ENCODE assay signal across 15 cellular contexts in the genomic region with DNA sequence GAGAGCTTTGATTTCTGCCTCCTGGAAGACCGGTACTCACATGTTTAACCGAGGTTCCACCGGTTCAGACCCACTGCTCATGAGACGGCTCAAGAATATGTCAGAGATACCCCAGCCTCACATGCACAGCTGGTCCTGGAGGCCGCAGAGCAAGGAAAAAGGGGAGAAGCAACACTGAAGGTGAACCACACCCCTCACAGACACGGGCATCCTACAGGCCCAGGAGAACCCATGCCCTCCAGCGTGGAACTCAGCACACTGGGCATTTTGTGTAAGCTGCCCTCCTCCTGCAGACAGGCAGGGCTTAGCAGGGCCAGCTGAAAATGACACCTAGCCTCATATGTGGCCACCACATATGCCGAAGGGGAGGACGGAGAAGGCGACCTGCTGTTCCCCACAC. TPM values are rescaled to one million over a fixed set of nuclear protein-coding genes. Genes with fewer than 3 reads are reported as not detected.
A peak's percentile ranks its signal among the peaks of the same experiment; 100 is the strongest.
DNase-seq lines count a peak whose midpoint lies in the region; ATAC-seq, FAIRE-seq and TF ChIP-seq lines count a peak whose summit lies in the region.
"Had no signal": no experiment of that assay in that cellular context is flagged by ENCODE, and none has a peak within 500 bp of the region (broad histone marks: within the 10 kb centered on the region; RNA-seq: fewer than 3 reads in every experiment).

No MANE protein-coding gene starts in this region.

- TF ChIP-seq CTCF in CD4-positive, alpha-beta T cell (IDR thresholded peaks at IDR 0.05) = no peak
- TF ChIP-seq CTCF in natural killer cell (IDR thresholded peaks at IDR 0.05) (no peak), GM13977 (IDR thresholded peaks at IDR 0.05; ENCODE audit: extremely low read depth, insufficient read depth, missing control alignments) (no peak), breast epithelium (IDR thresholded peaks at IDR 0.05) (no peak)

- no peaks in the 10 kb centered on the region for H3K36me3 ChIP-seq in breast epithelium
- H3K36me3 ChIP-seq: lower lobe of right lung had no signal

- TF ChIP-seq POLR2A in GM12891 (IDR thresholded peaks at IDR 0.05; ENCODE audit: low read depth, low read length) (no peak), breast epithelium (IDR thresholded peaks at IDR 0.05) (no peak)

- in situ Hi-C loops in GM13977 (cut with MboI; ENCODE audit: low pct_unique_long_range_greater_than_20kb, low sequenced_read_pairs, unreplicated experiment) = no loop called here

- peak overlapping the region; percentile 71 for H3K4me3 Mint-ChIP-seq in CD4-positive, alpha-beta T cell
- H3K4me3 Mint-ChIP-seq in activated naive CD8-positive, alpha-beta T cell treated with anti-CD3 and anti-CD28 coated beads, Interleukin-2, amount 50 U/mL, for 24 hours = peak overlapping the region; percentile 58
- H3K4me3 Mint-ChIP-seq in natural killer cell = peak overlapping the region; percentile 2

- no peaks in the 10 kb centered on the region for H3K4me1 ChIP-seq in breast epithelium

- H3K27ac Mint-ChIP-seq in CD4-positive, alpha-beta T cell = peak overlapping the region; percentile 96
- H3K27ac Mint-ChIP-seq in activated naive CD8-positive, alpha-beta T cell treated with anti-CD3 and anti-CD28 coated beads, Interleukin-2, amount 50 U/mL, for 24 hours = peak overlapping the region; percentile 99
- peak overlapping the region in 1 of 2 donors; percentile 16 for H3K27ac Mint-ChIP-seq in natural killer cell

- no peaks in the 10 kb centered on the region for H3K9me3 Mint-ChIP-seq in CD4-positive, alpha-beta T cell
- H3K9me3 Mint-ChIP-seq in activated naive CD8-positive, alpha-beta T cell treated with anti-CD3 and anti-CD28 coated beads, Interleukin-2, amount 50 U/mL, for 24 hours = no peaks in the 10 kb centered on the region
- no peaks in the 10 kb centered on the region for H3K9me3 Mint-ChIP-seq in natural killer cell

- no peak for ATAC-seq in CD4-positive, alpha-beta T cell (ENCODE audit: poor library complexity)
- ATAC-seq in activated naive CD8-positive, alpha-beta T cell treated with anti-CD3 and anti-CD28 coated beads, Interleukin-2, amount 50 U/mL, for 24 hours = no peak
- ATAC-seq in natural killer cell = no peak

- no peak overlapping the region for H3K4me3 ChIP-seq in breast epithelium
- H3K4me3 ChIP-seq: heart right ventricle, lower lobe of right lung had no signal

- peak overlapping the region; percentile 50 for H3K27ac ChIP-seq in CD4-positive, alpha-beta T cell (ENCODE audit: low read depth, low read length)
- no peak overlapping the region for H3K27ac ChIP-seq in breast epithelium
- H3K27ac ChIP-seq: heart right ventricle, lower lobe of right lung had no signal

- no peaks in the 10 kb centered on the region for H3K9me3 ChIP-seq in CD4-positive, alpha-beta T cell (ENCODE audit: control insufficient read depth, low read length)
- no peaks in the 10 kb centered on the region for H3K9me3 ChIP-seq in breast epithelium
- H3K9me3 ChIP-seq: heart right ventricle, lower lobe of right lung had no signal

- H3K27me3 ChIP-seq in CD4-positive, alpha-beta T cell (ENCODE audit: control insufficient read depth, insufficient read depth, low read length) = no peaks in the 10 kb centered on the region
- H3K27me3 ChIP-seq in breast epithelium = no peaks in the 10 kb centered on the region
- H3K27me3 ChIP-seq: heart right ventricle had no signal

- H3K27me3 Mint-ChIP-seq in CD4-positive, alpha-beta T cell = no peaks in the 10 kb centered on the region
- peaks cover 2% of the 10 kb centered on the region for H3K27me3 Mint-ChIP-seq in activated naive CD8-positive, alpha-beta T cell treated with anti-CD3 and anti-CD28 coated beads, Interleukin-2, amount 50 U/mL, for 24 hours
- no peaks in the 10 kb centered on the region for H3K27me3 Mint-ChIP-seq in natural killer cell (ENCODE audit: low read depth in 2 of 2)

- CTCF ChIA-PET in CD4-positive, alpha-beta T cell (lab: Charles Lee) = interaction anchor here (1.4 to 2.4 kb wide), 3 partner anchors 9 to 88 kb away, joined by 3 to 6 read pairs (median 6); no protein-coding TSS in a partner anchor

- peaks cover 97% of the 10 kb centered on the region for H3K4me1 Mint-ChIP-seq in CD4-positive, alpha-beta T cell (ENCODE audit: low read depth)
- H3K4me1 Mint-ChIP-seq in activated naive CD8-positive, alpha-beta T cell treated with anti-CD3 and anti-CD28 coated beads, Interleukin-2, amount 50 U/mL, for 24 hours = peaks cover 99% of the 10 kb centered on the region
- H3K4me1 Mint-ChIP-seq in natural killer cell = peaks cover 81 to 84% of the 10 kb centered on the region in 2 donors

- H3K36me3 Mint-ChIP-seq in CD4-positive, alpha-beta T cell (ENCODE audit: low read depth) = peaks cover 79% of the 10 kb centered on the region
- peaks cover 67% of the 10 kb centered on the region for H3K36me3 Mint-ChIP-seq in activated naive CD8-positive, alpha-beta T cell treated with anti-CD3 and anti-CD28 coated beads, Interleukin-2, amount 50 U/mL, for 24 hours (ENCODE audit: low read depth)
- no peaks in the 10 kb centered on the region for H3K36me3 Mint-ChIP-seq in natural killer cell

- peak; percentile 33 for FAIRE-seq in GM12891 (lab: Jason Lieb, UNC)

- intact Hi-C loops in CD4-positive, alpha-beta T cell (cut with DNase I, micrococcal nuclease) = loop anchor here (5.0 kb wide), 2 partner anchors 33 to 37 kb away; a partner anchor contains a TSS
- intact Hi-C loops in natural killer cell (cut with micrococcal nuclease) = loop anchor here (5.0 kb wide), 1 partner anchor 33 kb away; no protein-coding TSS in a partner anchor
- intact Hi-C loops in breast epithelium (cut with DNase I; ENCODE audit: low total_unique reads) = no loop called here

- POLR2A ChIA-PET in CD4-positive, alpha-beta T cell (lab: Charles Lee) = interaction anchor here (0.7 to 5.5 kb wide), 7 partner anchors 10 to 69 kb away, joined by 3 to 20 read pairs (median 3); no protein-coding TSS in a partner anchor

- DNase-seq in CD4-positive, alpha-beta T cell = no peak
- DNase-seq in GM12891 (ENCODE audit: insufficient read length, low spot score) (no peak), natural killer cell (no peak), GM13977 (ENCODE audit: low spot score) (no peak), breast epithelium (ENCODE audit: low spot score in 2 of 2) (no peak), A172 (ENCODE audit: low spot score) (no peak)
- no peak for DNase-seq in activated naive CD8-positive, alpha-beta T cell treated with anti-CD3 and anti-CD28 coated beads, Interleukin-2, amount 50 U/mL, for 24 hours
- DNase-seq: activated CD8-positive, alpha-beta memory T cell treated with anti-CD3 and anti-CD28 coated beads, Interleukin-2, amount 50 U/mL, for 4 hours; cerebellar nuclear complex; DMS 273 treated with DMSO at 0.1 percent for 48 hours; heart right ventricle; lower lobe of right lung; NCI-H1417; NCI-H748 treated with DMSO at 0.1 percent for 48 hours; SHP77 had no signal

TF ChIP-seq in GM12891, 5 proteins besides CTCF, POLR2A, EP300 and RAD21:
- no peak for TF ChIP-seq POU2F2 (IDR thresholded peaks at IDR 0.05; ENCODE audit: low read depth, low read length)
- TF ChIP-seq PAX5 (IDR thresholded peaks at IDR 0.05; ENCODE audit: insufficient read depth, low read length, severe bottlenecking) = no peak
- no peak for TF ChIP-seq POLR2AphosphoS5 (IDR thresholded peaks at IDR 0.05; ENCODE audit: low read depth, low read length)
- no peak for TF ChIP-seq SPI1 (IDR thresholded peaks at IDR 0.05; ENCODE audit: low read depth, low read length)
- no peak for TF ChIP-seq TAF1 (IDR thresholded peaks at IDR 0.05; ENCODE audit: low read depth, low read length)

RNA-seq across cellular contexts. Expression of a gene that starts 37.4 kb away (rescaled TPM):
- 100 to 1,000 TPM; 399 to 430 TPM for total RNA-seq in CD4-positive, alpha-beta T cell
- polyA plus RNA-seq in GM12891 (2012; ENCODE audit: low read depth, missing spikeins) = 42.2 TPM
- 100 to 1,000 TPM; 354 to 448 (median 420) TPM for total RNA-seq in natural killer cell
- total RNA-seq in breast epithelium = 10 to 100 TPM in 2 of 3 donors, 1 to 10 TPM in 1; 9.9 to 24.6 (median 16.1) TPM
- total RNA-seq in A172 (2014; rRNA removed; shearing (Covaris generic)) = 5.1 and 11.1 TPM in 2 replicates

Comparison
In these comparisons a context has a peak if more than half of its experiments do, and no peak if none do; other contexts are left out.
1. H3K4me3 Mint-ChIP-seq: peak in every context shown above with its lines; median percentile 71 in CD4-positive, alpha-beta T cell; 58 in activated naive CD8-positive, alpha-beta T cell treated with anti-CD3 and anti-CD28 coated beads, Interleukin-2, amount 50 U/mL, for 24 hours; 2 in natural killer cell.
2. RNA of a gene that starts 37.4 kb away (total RNA-seq): 399 to 430 TPM in CD4-positive, alpha-beta T cell and 354 to 448 TPM in natural killer cell; 9.9 to 24.6 TPM in breast epithelium and 5.1 to 11.1 TPM in A172; every median in the first group is over 10 times any median in the second.